In the genomic region with DNA sequence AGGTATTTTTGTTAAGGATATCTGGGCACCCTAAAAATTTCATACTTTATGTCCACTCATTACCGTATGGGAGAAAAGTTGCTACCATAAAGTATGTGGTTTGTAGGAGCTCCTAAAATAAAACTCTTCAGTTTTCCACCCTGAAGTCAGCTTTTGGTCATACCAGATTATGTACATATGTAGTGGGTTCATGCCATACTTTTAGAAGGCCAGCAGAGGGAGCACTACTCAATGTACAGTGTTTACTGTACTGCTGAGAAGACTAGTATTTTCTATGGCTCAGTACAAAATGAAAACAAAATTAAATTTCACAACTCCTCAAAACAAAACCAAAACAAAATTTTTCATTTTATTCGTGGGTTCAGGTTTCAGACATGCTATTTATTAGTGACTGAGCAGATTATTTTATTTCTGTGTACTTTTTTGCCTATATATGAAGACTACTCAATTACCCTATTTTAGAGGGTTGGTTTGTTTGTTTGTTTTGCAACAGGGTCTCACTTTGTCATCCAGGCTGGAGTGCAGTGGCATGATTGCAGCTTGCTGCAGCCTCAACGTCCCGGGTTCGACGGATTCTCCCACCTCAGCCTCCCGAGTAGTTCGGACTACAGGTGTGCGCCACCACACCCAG, we compare ENCODE assay signal across 9 cellular contexts. TPM values are rescaled to one million over a fixed set of nuclear protein-coding genes. Genes with fewer than 3 reads are reported as not detected.
A peak's percentile ranks its signal among the peaks of the same experiment; 100 is the strongest.
DNase-seq lines count a peak whose midpoint lies in the region; ATAC-seq, FAIRE-seq and TF ChIP-seq lines count a peak whose summit lies in the region.
"Had no signal": no experiment of that assay in that cellular context is flagged by ENCODE, and none has a peak within 500 bp of the region (broad histone marks: within the 10 kb centered on the region; RNA-seq: fewer than 3 reads in every experiment).

No MANE protein-coding gene starts in this region.

- no peaks in the 10 kb centered on the region for H3K4me1 ChIP-seq in endothelial cell of umbilical vein (ENCODE audit: control insufficient read depth, extremely low read depth, insufficient read depth, low read length)
- no peaks in the 10 kb centered on the region for H3K4me1 ChIP-seq in uterus

- no peaks in the 10 kb centered on the region for H3K79me2 ChIP-seq in endothelial cell of umbilical vein (ENCODE audit: control insufficient read depth, insufficient read depth, low read length)

- no peaks in the 10 kb centered on the region for H3K9me1 ChIP-seq in endothelial cell of umbilical vein (replicated peaks; ENCODE audit: control insufficient read depth, extremely low read depth, insufficient read depth, low read length)

- no peaks in the 10 kb centered on the region for H3K9me3 ChIP-seq in endothelial cell of umbilical vein (replicated peaks; ENCODE audit: control insufficient read depth, insufficient read depth, low read length)
- no peaks in the 10 kb centered on the region for H3K9me3 ChIP-seq in uterus

- peak overlapping the region in 1 of 6 donors; percentile 63 for H3K27ac Mint-ChIP-seq in naive B cell
- H3K27ac Mint-ChIP-seq: dendritic cell treated with granulocyte-macrophage colony-stimulating factor and Interleukin-4, amounts not matched to agents 40 ng/mL and 50 ng/mL, for 4 days had no signal

- H3K36me3 ChIP-seq in endothelial cell of umbilical vein (ENCODE audit: control insufficient read depth in 2 of 2, extremely low read depth in 1 of 2, insufficient read depth in 2 of 2, low read length in 2 of 2) (peaks cover 0 to 2% of the 10 kb centered on the region in 2 experiments), uterus (no peaks in the 10 kb centered on the region)

- H3K27ac ChIP-seq in endothelial cell of umbilical vein (ENCODE audit: insufficient read depth, low read depth, low read length) (no peak overlapping the region), uterus (no peak overlapping the region)

- CTCF ChIA-PET in endothelial cell of umbilical vein (lab: Charles Lee) = interaction anchor here (0.6 to 7.0 kb wide), 31 partner anchors 8 to 734 kb away, joined by 3 to 94 read pairs (median 5); partner anchors contain the start of genes CEP97, NFKBIZ and NXPE3

- no TSS peak for BruUV-seq in endothelial cell of umbilical vein (replicated peaks; lab: Mats Ljungman, UMichigan)

- no peaks in the 10 kb centered on the region for H3K9me3 Mint-ChIP-seq in naive B cell
- H3K9me3 Mint-ChIP-seq: dendritic cell treated with granulocyte-macrophage colony-stimulating factor and Interleukin-4, amounts not matched to agents 40 ng/mL and 50 ng/mL, for 4 days had no signal

- peak; percentile 16 for DNase-seq in DMS79 (lab: John Stamatoyannopoulos, UW)
- peak; percentile 55 to 72 for DNase-seq in NCI-H524 (lab: John Stamatoyannopoulos, UW)
- peak; percentile 56 for DNase-seq in activated CD4-positive, alpha-beta T cell treated with anti-CD3 and anti-CD28 coated beads for 48 hours
- DNase-seq in endothelial cell of umbilical vein (ENCODE audit: low read depth, low spot score) = peak; percentile 55
- peak; percentile 49 for DNase-seq in naive B cell
- peak in 1 of 2 donors; percentile 67 for DNase-seq in uterus

- peaks cover 0 to 13% of the 10 kb centered on the region in 2 donors for H3K36me3 Mint-ChIP-seq in naive B cell

- H3K9ac ChIP-seq in endothelial cell of umbilical vein (replicated peaks; ENCODE audit: extremely low read depth, insufficient read depth, low read length) = no peak overlapping the region

- dilution Hi-C loops in endothelial cell of umbilical vein (cut with MboI; ENCODE audit: extremely low pct_ligation_motif_present, low sequenced_read_pairs) = no loop called here

- peak; percentile 61 to 66 for TF ChIP-seq CTCF in endothelial cell of umbilical vein (IDR thresholded peaks at IDR 0.05; ENCODE audit: extremely low read depth in 1 of 2, insufficient read depth in 1 of 2, low read depth in 1 of 2, low read length in 2 of 2)
- peak; percentile 71 to 77 (median 74) for TF ChIP-seq CTCF in uterus (IDR thresholded peaks at IDR 0.05)

- H2AFZ ChIP-seq in endothelial cell of umbilical vein (ENCODE audit: low read depth, low read length) = no peak overlapping the region

- intact Hi-C loops in endothelial cell of umbilical vein (cut with micrococcal nuclease) = loop anchor here (2.0 kb wide), 1 partner anchor 108 kb away; no protein-coding TSS in a partner anchor
- intact Hi-C loops in uterus (cut with DNase I; ENCODE audit: low total_unique reads) = loop anchor here (10.0 kb wide), 1 partner anchor 732 kb away; no protein-coding TSS in a partner anchor

- no peak for TF ChIP-seq POLR2A in endothelial cell of umbilical vein (IDR thresholded peaks at IDR 0.05; ENCODE audit: low read depth, low read length)
- no peak for TF ChIP-seq POLR2A in uterus (IDR thresholded peaks at IDR 0.05)

- H3K4me1 Mint-ChIP-seq in naive B cell = peaks cover 0 to 23% (median 8%) of the 10 kb centered on the region in 3 donors

- no peaks in the 10 kb centered on the region for H4K20me1 ChIP-seq in endothelial cell of umbilical vein (replicated peaks; ENCODE audit: control insufficient read depth, extremely low read depth, insufficient read depth, low read length)

- no peak overlapping the region for H3K4me3 ChIP-seq in endothelial cell of umbilical vein (replicated peaks in 1 of 3; ENCODE audit: insufficient read depth in 1 of 3, low read depth in 1 of 3, low read length in 3 of 3)
- H3K4me3 ChIP-seq in uterus = no peak overlapping the region

- H3K4me2 ChIP-seq in endothelial cell of umbilical vein (ENCODE audit: insufficient read depth, low read length) = no peak overlapping the region

- peak; percentile 83 for ATAC-seq in GM19468 (IDR thresholded peaks at IDR 0.05; ENCODE audit: extremely low read depth, unreplicated experiment)
- peak; percentile 87 for ATAC-seq in HG03460 (IDR thresholded peaks at IDR 0.05; ENCODE audit: unreplicated experiment)
- peak; percentile 99 to 100 for ATAC-seq in naive B cell (ENCODE audit: low read depth in 2 of 2)

- H3K4me3 Mint-ChIP-seq in naive B cell = no peak overlapping the region
- H3K4me3 Mint-ChIP-seq: dendritic cell treated with granulocyte-macrophage colony-stimulating factor and Interleukin-4, amounts not matched to agents 40 ng/mL and 50 ng/mL, for 4 days had no signal

- FAIRE-seq in endothelial cell of umbilical vein (lab: Jason Lieb, UNC) = peak; percentile 77

- H3K27me3 ChIP-seq in endothelial cell of umbilical vein (ENCODE audit: control insufficient read depth in 2 of 2, insufficient read depth in 2 of 2, low read length in 2 of 2) (no peaks in the 10 kb centered on the region), uterus (no peaks in the 10 kb centered on the region)

- POLR2A ChIA-PET in endothelial cell of umbilical vein (lab: Charles Lee) = no interaction called here

- no peaks in the 10 kb centered on the region for H3K27me3 Mint-ChIP-seq in naive B cell
- H3K27me3 Mint-ChIP-seq: dendritic cell treated with granulocyte-macrophage colony-stimulating factor and Interleukin-4, amounts not matched to agents 40 ng/mL and 50 ng/mL, for 4 days had no signal

TF ChIP-seq in endothelial cell of umbilical vein, 7 proteins besides CTCF, POLR2A, EP300 and RAD21:
- no peak for TF ChIP-seq EZH2 (IDR thresholded peaks at IDR 0.05; ENCODE audit: borderline replicate concordance, low read depth, low read length, severe bottlenecking)
- TF ChIP-seq POLR2AphosphoS5 (IDR thresholded peaks at IDR 0.05; ENCODE audit: insufficient read depth, low read depth, low read length) = no peak
- TF ChIP-seq GATA2 (IDR thresholded peaks at IDR 0.05; ENCODE audit: insufficient read depth, insufficient read length, low read depth, low read length) = no peak
- no peak for TF ChIP-seq MYC (IDR thresholded peaks at IDR 0.05; ENCODE audit: low read depth, low read length)
- TF ChIP-seq, protein P1, sequence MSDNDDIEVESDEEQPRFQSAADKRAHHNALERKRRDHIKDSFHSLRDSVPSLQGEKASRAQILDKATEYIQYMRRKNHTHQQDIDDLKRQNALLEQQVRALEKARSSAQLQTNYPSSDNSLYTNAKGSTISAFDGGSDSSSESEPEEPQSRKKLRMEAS (IDR thresholded peaks at IDR 0.05; ENCODE audit: insufficient read depth, insufficient read length) = no peak
- no peak for TF ChIP-seq JUN (IDR thresholded peaks at IDR 0.05; ENCODE audit: borderline replicate concordance, insufficient read depth, insufficient read length, low read depth)
- no peak for TF ChIP-seq FOS (IDR thresholded peaks at IDR 0.05; ENCODE audit: borderline replicate concordance, insufficient read depth, low read length)
TF ChIP-seq in endothelial cell of umbilical vein: peak in this region for 0.

RNA-seq across cellular contexts. Expression of gene NXPE3, which starts 24.3 kb away (rescaled TPM):
- total RNA-seq in endothelial cell of umbilical vein (19.9 and 20.3 TPM in 2 replicates), uterus (10 to 100 TPM in 2 of 4 donors, 1 to 10 TPM in 2; 3.1 to 26.0 (median 10.3) TPM)
- polyA plus RNA-seq in endothelial cell of umbilical vein (12.3 and 13.7 TPM in 2 replicates), naive B cell (ENCODE audit: low read depth in 6 of 6) (10 to 100 TPM; 15.8 to 30.2 (median 21.8) TPM)
- polyA plus RNA-seq in endothelial cell of umbilical vein (2011; cell fraction: cytosol; rRNA removed) = 17.0 and 17.9 TPM in 2 replicates
- 11.0 and 12.3 TPM in 2 replicates for polyA plus RNA-seq in endothelial cell of umbilical vein (2011; cell fraction: nucleus; rRNA removed)
- polyA plus RNA-seq in endothelial cell of umbilical vein (2012) = 20.4 and 24.4 TPM in 2 replicates
- 44.6 and 53.4 TPM in 2 replicates for polyA minus RNA-seq in endothelial cell of umbilical vein
- polyA minus RNA-seq in endothelial cell of umbilical vein (2011; cell fraction: cytosol; rRNA and poly(A)+ RNA removed) = 4.0 TPM
- polyA minus RNA-seq in endothelial cell of umbilical vein (2011; cell fraction: nucleus; rRNA and poly(A)+ RNA removed) = 12.6 TPM in 2 replicates

RNA-seq across cellular contexts. Expression of gene NFKBIZ, which starts 46.0 kb away (rescaled TPM):
- total RNA-seq in endothelial cell of umbilical vein = 27.4 and 28.9 TPM in 2 replicates
- polyA plus RNA-seq in endothelial cell of umbilical vein = 16.7 and 17.5 TPM in 2 replicates
- 10.3 and 20.3 TPM in 2 replicates for polyA plus RNA-seq in endothelial cell of umbilical vein (2011; cell fraction: cytosol; rRNA removed)
- 182 and 220 TPM in 2 replicates for polyA plus RNA-seq in endothelial cell of umbilical vein (2011; cell fraction: nucleus; rRNA removed)
- polyA plus RNA-seq in endothelial cell of umbilical vein (2012) = 9.2 and 13.5 TPM in 2 replicates
- polyA minus RNA-seq in endothelial cell of umbilical vein = 87.4 and 102 TPM in 2 replicates
- polyA minus RNA-seq in endothelial cell of umbilical vein (2011; cell fraction: cytosol; rRNA and poly(A)+ RNA removed) = 14.0 TPM
- polyA minus RNA-seq in endothelial cell of umbilical vein (2011; cell fraction: nucleus; rRNA and poly(A)+ RNA removed) = 237 and 251 TPM in 2 replicates
- polyA plus RNA-seq in naive B cell (ENCODE audit: low read depth in 6 of 6) = 10 to 100 TPM in 5 of 6 donors, 1 to 10 TPM in 1; 7.4 to 28.5 (median 21.9) TPM
- 100 to 1,000 TPM in 1 of 4 donors, 10 to 100 TPM in 3; 10.2 to 119 (median 58.9) TPM for total RNA-seq in uterus
